In genomic region chr17:40579471-40579870, GRCh38 we compare ENCODE assay signal across 27 cellular contexts. TPM values are rescaled to one million over a fixed set of nuclear protein-coding genes. Genes with fewer than 3 reads are reported as not detected.
DNase-seq lines count a peak whose midpoint lies in the region; ATAC-seq, FAIRE-seq and TF ChIP-seq lines count a peak whose summit lies in the region.
"Had no signal": no experiment of that assay in that cellular context is flagged by ENCODE, and none has a peak within 500 bp of the region (broad histone marks: within the 10 kb centered on the region; RNA-seq: fewer than 3 reads in every experiment).

No MANE protein-coding gene starts in this region.

- peaks cover 0 to 16% of the 10 kb centered on the region in 2 experiments; a peak in 3 of 5 replicates for H3K27me3 ChIP-seq in HepG2 (ENCODE audit: control insufficient read depth in 1 of 2, insufficient read depth in 2 of 2, low read length in 2 of 2)
- no peaks in the 10 kb centered on the region for H3K27me3 ChIP-seq in right lobe of liver

- no peaks in the 10 kb centered on the region for H3K36me3 ChIP-seq in HepG2 (replicated peaks in 1 of 2; ENCODE audit: control insufficient read depth in 1 of 2, insufficient read depth in 2 of 2, low read length in 2 of 2)
- H3K36me3 ChIP-seq in right lobe of liver: no peaks in the 10 kb centered on the region
- H3K36me3 ChIP-seq: MG63 had no signal

- H3K4me1 ChIP-seq in HepG2 (ENCODE audit: insufficient read depth, low read length) (peaks cover 8% of the 10 kb centered on the region), right lobe of liver (no peaks in the 10 kb centered on the region)

- H2AFZ ChIP-seq in HepG2 (ENCODE audit: low read length): no peak overlapping the region
- H2AFZ ChIP-seq: GM23248 had no signal

- TF ChIP-seq CTCF in HepG2 (CRISPR knock-in tag; IDR thresholded peaks at IDR 0.05) (no peak), right lobe of liver (IDR thresholded peaks at IDR 0.05) (no peak), Calu3 (IDR thresholded peaks at IDR 0.05; ENCODE audit: unreplicated experiment) (no peak)

- H4K20me1 ChIP-seq in HepG2 (ENCODE audit: insufficient read depth, low read length): no peaks in the 10 kb centered on the region

- H3K27ac Mint-ChIP-seq in T-helper 17 cell (peak overlapping the region; percentile 67), Calu3 (ENCODE audit: unreplicated experiment) (no peak overlapping the region)
- H3K27ac Mint-ChIP-seq in naive thymus-derived CD8-positive, alpha-beta T cell: peak overlapping the region; percentile 71 to 99 (median 95)
- H3K27ac Mint-ChIP-seq: H9 had no signal

- H3K4me3 ChIP-seq in HepG2 (replicated peaks in 1 of 3; ENCODE audit: insufficient read depth in 1 of 3, low read depth in 2 of 3, low read length in 3 of 3) (no peak overlapping the region), right lobe of liver (no peak overlapping the region)
- H3K4me3 ChIP-seq: GM23248, MG63, SK-N-MC had no signal

- H3K9me3 Mint-ChIP-seq in naive thymus-derived CD8-positive, alpha-beta T cell: peaks cover 0 to 27% (median 17%) of the 10 kb centered on the region in 9 donors
- H3K9me3 Mint-ChIP-seq in Calu3 (ENCODE audit: low read depth, unreplicated experiment): peaks cover 11% of the 10 kb centered on the region

- H3K36me3 Mint-ChIP-seq in T-helper 17 cell (ENCODE audit: low read depth) (no peaks in the 10 kb centered on the region), Calu3 (ENCODE audit: insufficient read depth, unreplicated experiment) (no peaks in the 10 kb centered on the region)
- H3K36me3 Mint-ChIP-seq in naive thymus-derived CD8-positive, alpha-beta T cell: peaks cover 0 to 15% (median 8%) of the 10 kb centered on the region in 3 donors

- H3K27me3 Mint-ChIP-seq in T-helper 17 cell (no peaks in the 10 kb centered on the region), Calu3 (ENCODE audit: unreplicated experiment) (peaks cover 92% of the 10 kb centered on the region)
- H3K27me3 Mint-ChIP-seq in naive thymus-derived CD8-positive, alpha-beta T cell: no peaks in the 10 kb centered on the region

- H3K79me2 ChIP-seq in HepG2 (ENCODE audit: insufficient read depth, low read length): no peaks in the 10 kb centered on the region

- no peak overlapping the region for H3K4me2 ChIP-seq in HepG2 (ENCODE audit: low read depth, low read length)

- no peak overlapping the region for H3K9ac ChIP-seq in HepG2 (ENCODE audit: insufficient read depth, low read depth, low read length)
- H3K9ac ChIP-seq: GM23248 had no signal

- CTCF ChIA-PET in HepG2 (lab: Yijun Ruan, JAX; ENCODE audit: low intra/inter-chr PET ratio, low total read pairs): no interaction called here
- CTCF ChIA-PET in Calu3 (lab: Charles Lee): interaction anchor here (0.7 to 1.0 kb wide), 2 partner anchors 18 to 45 kb away, joined by 3 read pairs; no protein-coding TSS in a partner anchor

- ATAC-seq in HepG2 (no peak), right lobe of liver (no peak), T-helper 17 cell (no peak)
- no peak for ATAC-seq in naive thymus-derived CD8-positive, alpha-beta T cell

- in situ Hi-C loops in HepG2 (cut with HindIII; ENCODE audit: extremely low pct_ligation_motif_present, low pct_unique_long_range_greater_than_20kb): no loop called here

- POLR2A ChIA-PET in HepG2 (lab: Yijun Ruan, JAX): no interaction called here
- POLR2A ChIA-PET in naive thymus-derived CD8-positive, alpha-beta T cell (lab: Charles Lee): interaction anchor here (0.7 to 4.7 kb wide), 4 partner anchors 10 to 35 kb away, joined by 4 to 130 read pairs (median 42); partner anchors contain the start of gene CCR7

- DNase-seq in HepG2 (ENCODE audit: low spot score) (no peak), right lobe of liver (no peak), T-helper 17 cell (no peak), DMS153 treated with DMSO at 0.1 percent for 48 hours (lab: John Stamatoyannopoulos, UW; ENCODE audit: unreplicated experiment) (no peak), Calu3 (no peak), T-helper 2 cell (no peak)
- DNase-seq in naive thymus-derived CD8-positive, alpha-beta T cell: no peak
- DNase-seq: C1 segment of cervical spinal cord, DMS53, GM23248, H9, KG1, MG63, NCI-H1105 treated with DMSO at 0.1 percent for 48 hours, NCI-H146, NCI-H2029, NCI-H446, NCI-H524 treated with DMSO at 0.1 percent for 48 hours, NCI-H774, SIG-M5 had no signal

- no peak for TF ChIP-seq RAD21 in HepG2 (CRISPR knock-in tag; IDR thresholded peaks at IDR 0.05)

- intact Hi-C loops in HepG2 (cut with micrococcal nuclease; ENCODE audit: unreplicated experiment): no loop called here
- intact Hi-C loops in right lobe of liver (cut with DNase I): no loop called here
- intact Hi-C loops in Calu3 (cut with micrococcal nuclease; ENCODE audit: unreplicated experiment): no loop called here

- H3K4me1 Mint-ChIP-seq in T-helper 17 cell (peaks cover 40% of the 10 kb centered on the region), Calu3 (ENCODE audit: low read depth, unreplicated experiment) (peaks cover 8% of the 10 kb centered on the region)
- peaks cover 49 to 91% (median 84%) of the 10 kb centered on the region in 4 donors for H3K4me1 Mint-ChIP-seq in naive thymus-derived CD8-positive, alpha-beta T cell

- WGBS in HepG2 (ENCODE audit: low lambda C conversion rate): 39% methylated on average over 3 of the region's 3 CpGs
- WGBS in right lobe of liver (ENCODE audit: insufficient coverage, low coverage, low lambda C conversion rate, missing lambda C conversion rate): 81% methylated on average over 3 of the region's 3 CpGs

- H3K4me3 Mint-ChIP-seq in T-helper 17 cell (no peak overlapping the region), Calu3 (ENCODE audit: low read depth, unreplicated experiment) (no peak overlapping the region)
- H3K4me3 Mint-ChIP-seq in naive thymus-derived CD8-positive, alpha-beta T cell: peak overlapping the region in 4 of 10 donors; percentile 11 to 56 (median 44)
- H3K4me3 Mint-ChIP-seq: H9 had no signal

- H3K27ac ChIP-seq in HepG2 (ENCODE audit: extremely low read length, insufficient read depth, low read length): no peak overlapping the region
- no peak overlapping the region for H3K27ac ChIP-seq in right lobe of liver
- H3K27ac ChIP-seq: GM23248, SK-N-MC had no signal

- no peak for TF ChIP-seq POLR2A in HepG2 (IDR thresholded peaks at IDR 0.05; ENCODE audit: insufficient read depth in 1 of 2, low read depth in 2 of 2, low read length in 2 of 2)
- TF ChIP-seq POLR2A in right lobe of liver (IDR thresholded peaks at IDR 0.05): no peak

- TF ChIP-seq EP300 in HepG2 (IDR thresholded peaks at IDR 0.05; ENCODE audit: low read depth in 2 of 2, low read length in 2 of 2): no peak
- no peak for TF ChIP-seq EP300 in HepG2 (CRISPR knock-in tag; IDR thresholded peaks at IDR 0.05; ENCODE audit: borderline replicate concordance)

- BruUV-seq in HepG2 (replicated peaks; lab: Mats Ljungman, UMichigan) (no TSS peak), Calu3 (replicated peaks; lab: Mats Ljungman, UMichigan) (no TSS peak)

- no peak for FAIRE-seq in HepG2 (lab: Jason Lieb, UNC)
- FAIRE-seq: D721Med, GM18507, HTR-8/SVneo, RCC 7860 had no signal

- H3K9me3 ChIP-seq in HepG2 (ENCODE audit: low read length) (no peaks in the 10 kb centered on the region), right lobe of liver (peaks cover 0 to 1% (median 0%) of the 10 kb centered on the region in 4 donors), T-helper 17 cell (ENCODE audit: control insufficient read depth, low read length, poor library complexity, severe bottlenecking) (no peaks in the 10 kb centered on the region)

TF ChIP-seq in HepG2, 621 proteins besides CTCF, POLR2A, EP300 and RAD21:
- TF ChIP-seq ZNF3 (CRISPR knock-in tag; IDR thresholded peaks at IDR 0.05): 0 out of 2 replicates have a peak, but pooled peaks have one; percentile 41
- TF ChIP-seq, protein P1, sequence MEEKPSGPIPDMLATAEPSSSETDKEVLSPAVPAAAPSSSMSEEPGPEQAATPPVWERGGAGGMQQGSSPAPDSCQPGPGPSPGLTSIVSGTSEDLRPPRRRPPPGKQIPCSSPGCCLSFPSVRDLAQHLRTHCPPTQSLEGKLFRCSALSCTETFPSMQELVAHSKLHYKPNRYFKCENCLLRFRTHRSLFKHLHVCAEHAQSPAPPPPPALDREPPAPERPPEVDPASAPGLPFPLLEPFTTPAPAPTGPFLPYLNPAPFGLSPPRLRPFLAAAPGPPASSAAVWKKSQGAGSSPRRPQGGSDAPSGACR (CRISPR knock-in tag; IDR thresholded peaks at IDR 0.05): no peak
TF ChIP-seq in HepG2: peak in this region for 1.

RNA-seq across cellular contexts. Expression of gene CCR7, which starts 14.2 kb away (rescaled TPM):
- total RNA-seq in HepG2 (2016; rRNA removed; fragmentation: Illumina TruSeq; extraction: Trizol) (0.04 TPM in 1 of 2 replicates, not detected in the other), right lobe of liver (under 1 TPM in 4 of 6 experiments, not detected in 2; 0.12 to 0.58 (median 0.28) TPM), T-helper 17 cell (100 to 1,000 TPM; 165 to 182 TPM), Calu3 (2022) (not detected in 2 replicates)
- total RNA-seq in HepG2 (2016; cell fraction: cytosol; rRNA removed; fragmentation: Illumina TruSeq; extraction: Trizol; ENCODE audit: low read depth): not detected in 2 replicates
- 0.09 TPM in 1 of 2 replicates, not detected in the other for total RNA-seq in HepG2 (2016; cell fraction: insoluble cytoplasmic fraction; rRNA removed; fragmentation: Illumina TruSeq; extraction: Trizol)
- total RNA-seq in HepG2 (2016; cell fraction: membrane; rRNA removed; fragmentation: Illumina TruSeq; extraction: Trizol): not detected in 2 replicates
- total RNA-seq in HepG2 (2016; cell fraction: nucleus; rRNA removed; fragmentation: Illumina TruSeq; extraction: Trizol): not detected in 2 replicates
- polyA plus RNA-seq in HepG2 (2011; rRNA removed): 0.53 and 0.55 TPM in 2 replicates
- polyA plus RNA-seq in HepG2 (2011; cell fraction: cytosol; rRNA removed): 0.59 and 0.70 TPM in 2 replicates
- 0.31 and 1.1 TPM in 2 replicates for polyA plus RNA-seq in HepG2 (2011; cell fraction: nucleus; rRNA removed)
- polyA plus RNA-seq in HepG2 (2012): 1.1 and 1.5 TPM in 2 replicates
- polyA plus RNA-seq in HepG2 (2016; cell fraction: cytosol; fragmentation: Illumina TruSeq; extraction: Trizol; ENCODE audit: low read depth): not detected in 2 replicates
- not detected in 2 replicates for polyA plus RNA-seq in HepG2 (2016; cell fraction: insoluble cytoplasmic fraction; fragmentation: Illumina TruSeq; extraction: Trizol; ENCODE audit: low read depth)
- not detected in 2 replicates for polyA plus RNA-seq in HepG2 (2016; cell fraction: membrane; fragmentation: Illumina TruSeq; extraction: Trizol; ENCODE audit: low read depth)
- not detected in 2 replicates for polyA plus RNA-seq in HepG2 (2016; cell fraction: nucleus; fragmentation: Illumina TruSeq; extraction: Trizol; ENCODE audit: insufficient read depth, low read depth)
- 1.4 and 3.5 TPM in 2 replicates for polyA minus RNA-seq in HepG2 (2011; rRNA and poly(A)+ RNA removed; ENCODE audit: low replicate concordance)
- polyA minus RNA-seq in HepG2 (2011; cell fraction: cytosol; rRNA and poly(A)+ RNA removed): 0.40 TPM in 1 of 2 replicates, not detected in the other
- polyA minus RNA-seq in HepG2 (2011; cell fraction: nucleus; rRNA and poly(A)+ RNA removed): 0.37 TPM in 1 of 2 replicates, not detected in the other
- total RNA-seq in naive thymus-derived CD8-positive, alpha-beta T cell: 100 to 1,000 TPM; 571 to 574 TPM
- polyA plus RNA-seq in naive thymus-derived CD8-positive, alpha-beta T cell: 1,000 to 10,000 TPM in 2 of 3 donors, 100 to 1,000 TPM in 1; 897 to 2,008 (median 1,531) TPM
- total RNA-seq: Daoy, G401, GM23248 had no signal

Comparison
In these comparisons a context has a peak if more than half of its experiments do, and no peak if none do; other contexts are left out.
1. RNA of gene CCR7, which starts 14.2 kb away (total RNA-seq): 571 to 574 TPM in naive thymus-derived CD8-positive, alpha-beta T cell and 165 to 182 TPM in T-helper 17 cell; 0.12 to 0.58 TPM in right lobe of liver, 0.04 to 0.09 TPM in HepG2 and not detected in Calu3; every median in the first group is over 100 times any median in the second.